13 cellular contexts compared by ENCODE assay signal in genomic region chr12:133174901-133175300, GRCh38.
"Had no signal": no experiment of that assay in that cellular context is flagged by ENCODE, and none has a peak within 500 bp of the region (broad histone marks: within the 10 kb centered on the region; RNA-seq: fewer than 3 reads in every experiment).

No MANE protein-coding gene starts in this region.

- H3K36me3 ChIP-seq: colonic mucosa, esophagus muscularis mucosa, esophagus squamous epithelium, gastrocnemius medialis, gastroesophageal sphincter, heart left ventricle, heart right ventricle had no signal

- ATAC-seq: effector memory CD8-positive, alpha-beta T cell; esophagus mucosa; foreskin keratinocyte; gastrocnemius medialis; gastroesophageal sphincter; heart left ventricle; heart right ventricle had no signal

- H3K4me1 ChIP-seq: colonic mucosa, esophagus muscularis mucosa, esophagus squamous epithelium, foreskin keratinocyte, gastrocnemius medialis, gastroesophageal sphincter, heart left ventricle, heart right ventricle had no signal

- H3K4me3 ChIP-seq: colonic mucosa, coronary artery, dorsolateral prefrontal cortex, esophagus muscularis mucosa, esophagus squamous epithelium, gastrocnemius medialis, gastroesophageal sphincter, heart left ventricle, heart right ventricle had no signal

- H3K27ac ChIP-seq: colonic mucosa, coronary artery, dorsolateral prefrontal cortex, epithelial cell of prostate, esophagus muscularis mucosa, esophagus squamous epithelium, foreskin keratinocyte, gastrocnemius medialis, gastroesophageal sphincter, heart left ventricle, heart right ventricle had no signal
